Comparison of ENCODE assay signal across 30 cellular contexts in genomic region chr2:120150040-120150482, GRCh38.
"Had no signal": no experiment of that assay in that cellular context is flagged by ENCODE, and none has a peak within 500 bp of the region (broad histone marks: within the 10 kb centered on the region; RNA-seq: fewer than 3 reads in every experiment).

No MANE protein-coding gene starts in this region.

- H3K36me3 ChIP-seq: breast epithelium, MG63, SJSA1 had no signal

- H3K4me2 ChIP-seq: SK-N-SH had no signal

- H3K27me3 ChIP-seq: body of pancreas, breast epithelium, MG63, Peyer's patch, SJSA1 had no signal

- ATAC-seq: activated CD8-positive, alpha-beta T cell treated with anti-CD3 and anti-CD28 coated beads for 36 hours; activated T-cell treated with anti-CD3 and anti-CD28 coated beads, Interleukin-2, amount 50 U/mL, for 72 hours; activated T-helper 17 cell treated with anti-CD3 and anti-CD28 coated beads, Interleukin-2, amount 50 U/mL, for 72 hours; body of pancreas; PC-3 had no signal

- H3K4me1 ChIP-seq: breast epithelium, Peyer's patch, SJSA1 had no signal

- H3K27ac ChIP-seq: body of pancreas, breast epithelium, Peyer's patch, SJSA1 had no signal

- DNase-seq: activated CD4-positive, alpha-beta T cell treated with anti-CD3 and anti-CD28 coated beads, Interleukin-2, amount 10 ng/mL, durations not matched to agents 24 days and 14 days; activated CD4-positive, alpha-beta T cell treated with anti-CD3 and anti-CD28 coated beads, Interleukin-2, amount 50 U/mL, for 4 hours; activated CD8-positive, alpha-beta T cell treated with anti-CD3 and anti-CD28 coated beads for 36 hours; activated effector memory CD4-positive, alpha-beta T cell treated with anti-CD3 and anti-CD28 coated beads, Interleukin-2, amount 50 U/mL, for 16 hours; activated naive CD4-positive, alpha-beta T cell; activated naive CD4-positive, alpha-beta T cell treated with anti-CD3 and anti-CD28 coated beads, Interleukin-2, amount 50 U/mL, for 16 hours; activated naive CD8-positive, alpha-beta T cell treated with anti-CD3 and anti-CD28 coated beads for 36 hours; activated T-cell treated with anti-CD3 and anti-CD28 coated beads, Interleukin-2, amount 50 U/mL, for 1 hour; activated T-cell treated with anti-CD3 and anti-CD28 coated beads, Interleukin-2, amount 50 U/mL, for 72 hours; body of pancreas; Kasumi-1; MG63; MV-4-11; NCI-H1092; NCI-H1436 treated with DMSO at 0.1 percent for 48 hours; NCI-H1694 treated with DMSO at 0.1 percent for 48 hours; NCI-H2029; NCI-H345; NCI-H510A; NCI-H526; NCI-H748 treated with DMSO at 0.1 percent for 48 hours; NK-92 treated with Interleukin-12 subunit alpha and Interleukin-12 subunit beta, amount 100 ng/mL, for 24 hours; PC-3; Peyer's patch; RPMI8226; SHP77 treated with DMSO at 0.1 percent for 48 hours; SK-N-SH had no signal

- H3K9me3 ChIP-seq: SJSA1 had no signal

- H3K4me3 ChIP-seq: body of pancreas, breast epithelium, MG63, Peyer's patch, SJSA1 had no signal

- H3K9ac ChIP-seq: SK-N-SH had no signal
